In the genomic region with DNA sequence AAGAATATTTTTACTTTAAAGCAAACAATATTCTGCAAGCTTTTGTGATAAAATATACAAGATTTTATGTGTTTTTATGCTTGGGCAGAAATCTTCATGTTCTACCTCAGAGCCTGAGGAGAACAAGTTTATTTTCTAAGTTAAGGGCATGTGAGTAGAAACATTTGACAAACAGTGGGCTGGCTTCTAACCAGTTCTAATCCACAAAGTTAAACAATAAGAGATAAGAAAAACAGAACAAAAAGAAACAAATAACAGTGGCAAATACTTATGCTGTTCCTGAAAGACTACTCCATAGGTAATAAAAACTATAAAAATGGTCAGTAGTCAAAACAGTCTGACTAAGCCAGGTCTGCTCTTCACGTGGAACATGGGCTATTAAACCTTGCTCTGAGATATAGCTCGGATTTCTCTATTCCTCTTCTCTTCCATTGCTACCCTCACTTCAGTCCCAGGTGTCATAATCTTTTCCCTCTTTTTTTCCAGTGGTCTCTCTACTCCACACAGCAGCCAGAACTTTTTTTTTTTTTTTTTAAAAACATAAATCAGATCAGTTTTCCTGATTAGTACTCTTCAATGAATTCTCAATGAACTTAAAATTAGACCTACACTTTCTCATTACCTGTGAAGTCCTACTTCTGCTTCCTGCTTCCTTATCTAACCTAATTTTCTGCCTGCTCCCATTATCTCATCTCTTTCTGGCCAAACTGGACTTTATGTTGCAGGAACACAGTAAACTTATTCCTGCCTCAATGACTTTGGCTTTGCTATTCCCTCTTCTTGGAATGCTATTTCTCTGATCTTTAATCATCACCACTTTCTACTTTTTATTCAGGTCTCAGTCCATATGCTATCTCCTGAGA, we compare ENCODE assay signal across 27 cellular contexts.
"Had no signal": no experiment of that assay in that cellular context is flagged by ENCODE, and none has a peak within 500 bp of the region (broad histone marks: within the 10 kb centered on the region; RNA-seq: fewer than 3 reads in every experiment).

No MANE protein-coding gene starts in this region.

- H3K27ac Mint-ChIP-seq: activated CD4-positive, alpha-beta memory T cell treated with anti-CD3 and anti-CD28 coated beads, Interleukin-2, amount 10 ng/mL, durations not matched to agents 7 days and 5 days; activated CD4-positive, alpha-beta T cell treated with anti-CD3 and anti-CD28 coated beads, Interleukin-2, amount 10 ng/mL, durations not matched to agents 7 days and 5 days; activated T-helper 17 cell treated with anti-CD3 and anti-CD28 coated beads, Interleukin-2, amount 50 U/mL, for 72 hours; effector memory CD8-positive, alpha-beta T cell; immature natural killer cell; nephron; stimulated activated naive B cell treated with anti-CD40 and anti-IgM and Interleukin-4, amounts not matched to agents 10 μg/mL and 1 μg/mL and 100 μg/mL, for 72 hours had no signal

- H3K27me3 ChIP-seq: brain microvascular endothelial cell, foreskin keratinocyte, heart left ventricle, sigmoid colon, stomach, thyroid gland had no signal

- H3K36me3 ChIP-seq: brain microvascular endothelial cell, heart left ventricle, lower lobe of right lung, sigmoid colon, stomach, thyroid gland, WERI-Rb-1 had no signal

- H3K4me1 Mint-ChIP-seq: activated CD4-positive, alpha-beta memory T cell treated with anti-CD3 and anti-CD28 coated beads, Interleukin-2, amount 10 ng/mL, durations not matched to agents 7 days and 5 days; activated CD4-positive, alpha-beta T cell treated with anti-CD3 and anti-CD28 coated beads, Interleukin-2, amount 10 ng/mL, durations not matched to agents 7 days and 5 days; activated T-helper 17 cell treated with anti-CD3 and anti-CD28 coated beads, Interleukin-2, amount 50 U/mL, for 72 hours; immature natural killer cell; nephron; stimulated activated naive B cell treated with anti-CD40 and anti-IgM and Interleukin-4, amounts not matched to agents 10 μg/mL and 1 μg/mL and 100 μg/mL, for 72 hours had no signal

- H3K9me3 Mint-ChIP-seq: activated CD4-positive, alpha-beta T cell treated with anti-CD3 and anti-CD28 coated beads, Interleukin-2, amount 10 ng/mL, durations not matched to agents 7 days and 5 days; activated T-helper 17 cell treated with anti-CD3 and anti-CD28 coated beads, Interleukin-2, amount 50 U/mL, for 72 hours; nephron; stimulated activated naive B cell treated with anti-CD40 and anti-IgM and Interleukin-4, amounts not matched to agents 10 μg/mL and 1 μg/mL and 100 μg/mL, for 72 hours had no signal

- H3K36me3 Mint-ChIP-seq: immature natural killer cell; stimulated activated naive B cell treated with anti-CD40 and anti-IgM and Interleukin-4, amounts not matched to agents 10 μg/mL and 1 μg/mL and 100 μg/mL, for 72 hours had no signal

- DNase-seq: activated CD4-positive, alpha-beta memory T cell treated with anti-CD3 and anti-CD28 coated beads, Interleukin-2, amount 10 ng/mL, durations not matched to agents 7 days and 5 days; activated CD4-positive, alpha-beta T cell treated with anti-CD3 and anti-CD28 coated beads, Interleukin-2, amount 10 ng/mL, durations not matched to agents 7 days and 5 days; activated CD8-positive, alpha-beta memory T cell treated with anti-CD3 and anti-CD28 coated beads, Interleukin-2, amount 50 U/mL, for 48 hours; activated gamma-delta T cell treated with Interleukin-2 at 50 U/mL for 16 hours; activated naive CD4-positive, alpha-beta T cell treated with anti-CD3 and anti-CD28 coated beads, Interleukin-2, amount 50 U/mL, for 16 hours; activated T-cell treated with anti-CD3 and anti-CD28 coated beads, Interleukin-2, amount 50 U/mL, for 4 hours; brain microvascular endothelial cell; cortex of kidney; effector memory CD8-positive, alpha-beta T cell; foreskin keratinocyte; hypothalamus; immature natural killer cell; left colon; lower lobe of right lung; retina; sigmoid colon; small intestine; stimulated activated CD4-positive, alpha-beta T cell treated with anti-CD3 and anti-CD28 coated beads, Interleukin-4, amount 100 ng/mL, for 24 hours; stimulated activated CD8-positive, alpha-beta memory T cell treated with anti-CD3 and anti-CD28 coated beads, Interleukin-4, amount 100 ng/mL, for 48 hours; stimulated activated naive B cell treated with anti-CD40 and anti-IgM and Interleukin-4, amounts not matched to agents 10 μg/mL and 1 μg/mL and 100 μg/mL, for 72 hours; stomach; T-helper 1 cell; thyroid gland; WERI-Rb-1 had no signal

- H3K4me3 Mint-ChIP-seq: activated CD4-positive, alpha-beta memory T cell treated with anti-CD3 and anti-CD28 coated beads, Interleukin-2, amount 10 ng/mL, durations not matched to agents 7 days and 5 days; activated CD4-positive, alpha-beta T cell treated with anti-CD3 and anti-CD28 coated beads, Interleukin-2, amount 10 ng/mL, durations not matched to agents 7 days and 5 days; activated T-cell treated with anti-CD3 and anti-CD28 coated beads, Interleukin-2, amount 50 U/mL, for 4 hours; activated T-helper 17 cell treated with anti-CD3 and anti-CD28 coated beads, Interleukin-2, amount 50 U/mL, for 72 hours; effector memory CD8-positive, alpha-beta T cell; immature natural killer cell; nephron; stimulated activated naive B cell treated with anti-CD40 and anti-IgM and Interleukin-4, amounts not matched to agents 10 μg/mL and 1 μg/mL and 100 μg/mL, for 72 hours had no signal

- H3K4me3 ChIP-seq: heart left ventricle, lower lobe of right lung, sigmoid colon, stomach, thyroid gland had no signal

- H3K27me3 Mint-ChIP-seq: activated CD4-positive, alpha-beta memory T cell treated with anti-CD3 and anti-CD28 coated beads, Interleukin-2, amount 10 ng/mL, durations not matched to agents 7 days and 5 days; activated CD4-positive, alpha-beta T cell treated with anti-CD3 and anti-CD28 coated beads, Interleukin-2, amount 10 ng/mL, durations not matched to agents 7 days and 5 days; activated T-helper 17 cell treated with anti-CD3 and anti-CD28 coated beads, Interleukin-2, amount 50 U/mL, for 72 hours; effector memory CD8-positive, alpha-beta T cell; stimulated activated naive B cell treated with anti-CD40 and anti-IgM and Interleukin-4, amounts not matched to agents 10 μg/mL and 1 μg/mL and 100 μg/mL, for 72 hours had no signal
